Comparison of ENCODE assay signal across 8 cellular contexts in genomic region chr20:31967830-31968249, GRCh38. TPM values are rescaled to one million over a fixed set of nuclear protein-coding genes. Genes with fewer than 3 reads are reported as not detected.
DNase-seq lines count a peak whose midpoint lies in the region; ATAC-seq, FAIRE-seq and TF ChIP-seq lines count a peak whose summit lies in the region.

Gene XKR7 (plus strand): TSS chr20:31968151. CDS start chr20:31968176, 25 bp downstream.

- peaks cover 31 to 38% (median 32%) of the 10 kb centered on the region in 3 donors for H3K27me3 Mint-ChIP-seq in CD14-positive monocyte (ENCODE audit: low read depth in 3 of 3)
- peaks cover 32% of the 10 kb centered on the region for H3K27me3 Mint-ChIP-seq in T-helper 1 cell treated with Interleukin-12 subunit alpha and Interleukin-12 subunit beta and Interleukin-4 antibody, amounts not matched to agents 30 μg/mL and 1 μg/mL, for 36 hours (ENCODE audit: low read depth)

- H3K9me3 Mint-ChIP-seq in CD14-positive monocyte, result peaks cover 0 to 4% (median 0%) of the 10 kb centered on the region in 7 donors
- no peaks in the 10 kb centered on the region for H3K9me3 Mint-ChIP-seq in T-helper 1 cell treated with Interleukin-12 subunit alpha and Interleukin-12 subunit beta and Interleukin-4 antibody, amounts not matched to agents 30 μg/mL and 1 μg/mL, for 36 hours

- H3K9me3 ChIP-seq in iPS-18c (ENCODE audit: control insufficient read depth, insufficient read depth, low read length), result no peaks in the 10 kb centered on the region

- no peak for FAIRE-seq in H54 (lab: Jason Lieb, UNC)

- intact Hi-C loops in CD14-positive monocyte (cut with micrococcal nuclease), result loop anchor here in 1 of 2 donors (10.0 kb wide), 1 partner anchor 127 kb away; no protein-coding TSS in a partner anchor

- no peak for TF ChIP-seq CTCF in CD14-positive monocyte (IDR thresholded peaks at IDR 0.05)

- DNase-seq in CD14-positive monocyte (ENCODE audit: low spot score) (no peak), H54 (ENCODE audit: insufficient read length, low spot score) (no peak), RKO (ENCODE audit: low spot score) (no peak)

- peak; percentile 13 for ATAC-seq in HG03460 (IDR thresholded peaks at IDR 0.05; ENCODE audit: unreplicated experiment)
- no peak for ATAC-seq in GM18517 (IDR thresholded peaks at IDR 0.05; ENCODE audit: unreplicated experiment)
- no peak for ATAC-seq in GM21381 (IDR thresholded peaks at IDR 0.05; ENCODE audit: unreplicated experiment)

- peak within 1 kb of the TSS; percentile 85 to 97 for H3K4me3 Mint-ChIP-seq in CD14-positive monocyte
- H3K4me3 Mint-ChIP-seq in T-helper 1 cell treated with Interleukin-12 subunit alpha and Interleukin-12 subunit beta and Interleukin-4 antibody, amounts not matched to agents 30 μg/mL and 1 μg/mL, for 36 hours, result peak within 1 kb of the TSS; percentile 80

- no peaks in the 10 kb centered on the region for H3K36me3 Mint-ChIP-seq in CD14-positive monocyte
- no peaks in the 10 kb centered on the region for H3K36me3 Mint-ChIP-seq in T-helper 1 cell treated with Interleukin-12 subunit alpha and Interleukin-12 subunit beta and Interleukin-4 antibody, amounts not matched to agents 30 μg/mL and 1 μg/mL, for 36 hours (ENCODE audit: low read depth)

- H3K4me3 ChIP-seq in iPS-18c (ENCODE audit: insufficient read depth, low read depth, low read length), result peak within 1 kb of the TSS; percentile 51

- no peak for TF ChIP-seq POLR2A in H54 (IDR thresholded peaks at IDR 0.05; ENCODE audit: low read depth, low read length)

- peaks cover 12% of the 10 kb centered on the region for H3K4me1 Mint-ChIP-seq in CD14-positive monocyte
- H3K4me1 Mint-ChIP-seq in T-helper 1 cell treated with Interleukin-12 subunit alpha and Interleukin-12 subunit beta and Interleukin-4 antibody, amounts not matched to agents 30 μg/mL and 1 μg/mL, for 36 hours (ENCODE audit: low read depth), result peaks cover 2% of the 10 kb centered on the region

- H3K27ac Mint-ChIP-seq in CD14-positive monocyte, result no peak within 1 kb of the TSS
- H3K27ac Mint-ChIP-seq in T-helper 1 cell treated with Interleukin-12 subunit alpha and Interleukin-12 subunit beta and Interleukin-4 antibody, amounts not matched to agents 30 μg/mL and 1 μg/mL, for 36 hours, result no peak within 1 kb of the TSS

RNA-seq across cellular contexts. Expression of gene XKR7, which starts in this region (rescaled TPM):
- polyA plus RNA-seq in CD14-positive monocyte, result under 1 TPM in 1 of 2 donors, not detected in 1; 0.02 TPM
